In the genomic region with DNA sequence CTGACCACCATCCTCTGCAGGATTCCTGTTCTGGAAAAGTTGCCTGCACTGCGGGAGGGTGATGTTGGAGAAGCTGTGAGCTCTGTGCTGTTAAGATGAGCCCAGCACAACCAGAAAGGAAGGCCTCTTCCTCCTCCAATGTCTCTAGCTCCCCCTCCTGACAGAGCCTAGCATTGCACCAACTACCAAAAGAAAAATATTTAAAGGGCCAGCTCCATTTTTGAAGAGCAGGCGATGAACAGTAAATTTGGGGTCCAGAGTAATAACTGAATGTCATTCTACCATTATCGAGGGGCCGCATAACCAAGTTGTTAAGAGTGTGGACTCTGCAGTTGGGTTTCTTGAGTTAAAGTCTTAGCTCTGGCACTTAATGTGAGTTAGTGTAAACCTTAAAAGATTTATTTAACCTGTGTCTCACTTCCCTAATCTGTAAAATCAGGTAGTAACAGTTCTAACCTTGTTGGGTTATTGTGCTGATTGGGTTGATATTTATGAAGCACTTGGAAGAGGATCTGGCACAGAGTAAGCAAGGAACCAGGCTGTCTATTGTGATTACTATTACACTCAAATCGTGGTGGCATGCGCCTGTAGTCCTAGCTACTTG, we compare ENCODE assay signal across 8 cellular contexts. TPM values are rescaled to one million over a fixed set of nuclear protein-coding genes. Genes with fewer than 3 reads are reported as not detected.
DNase-seq lines count a peak whose midpoint lies in the region; ATAC-seq and TF ChIP-seq lines count a peak whose summit lies in the region.

No MANE protein-coding gene starts in this region.

- TF ChIP-seq POLR2A in thyroid gland (IDR thresholded peaks at IDR 0.05): no peak

- H3K27me3 ChIP-seq in BLaER1 treated with 17β-estradiol and CSF1 and Interleukin-3, amounts not matched to agents 10 nM and 100 nM: no peaks in the 10 kb centered on the region
- no peaks in the 10 kb centered on the region for H3K27me3 ChIP-seq in thyroid gland

- H3K4me3 ChIP-seq in BLaER1 treated with 17β-estradiol and CSF1 and Interleukin-3, amounts not matched to agents 10 nM and 100 nM: no peak overlapping the region
- H3K4me3 ChIP-seq in thyroid gland (replicated peaks in 1 of 3): no peak overlapping the region

- TF ChIP-seq CTCF in RWPE1 (conservative IDR thresholded peaks at IDR 0.05; ENCODE audit: low read depth): peak; percentile 97
- TF ChIP-seq CTCF in osteocyte (IDR thresholded peaks at IDR 0.05): peak; percentile 95
- peak; percentile 53 to 96 (median 90) for TF ChIP-seq CTCF in thyroid gland (IDR thresholded peaks at IDR 0.05)

- H3K36me3 Mint-ChIP-seq in osteocyte (ENCODE audit: unreplicated experiment): peaks cover 2% of the 10 kb centered on the region

- no peaks in the 10 kb centered on the region for H3K4me1 Mint-ChIP-seq in osteocyte (ENCODE audit: unreplicated experiment)

- H3K4me1 ChIP-seq in BLaER1 treated with 17β-estradiol and CSF1 and Interleukin-3, amounts not matched to agents 10 nM and 100 nM: peaks cover 4 to 12% (median 7%) of the 10 kb centered on the region in 10 experiments; a peak in 15 of 20 replicates
- peaks cover 0 to 3% of the 10 kb centered on the region in 2 donors for H3K4me1 ChIP-seq in thyroid gland

- peak overlapping the region in 3 of 11 experiments; percentile 14 to 33 (median 19); a peak in 3 of 22 replicates for H3K9ac ChIP-seq in BLaER1 treated with 17β-estradiol and CSF1 and Interleukin-3, amounts not matched to agents 10 nM and 100 nM

- intact Hi-C loops in thyroid gland (cut with DNase I): loop anchor here (5.0 kb wide), 2 partner anchors 166 to 246 kb away; no protein-coding TSS in a partner anchor

- H3K36me3 ChIP-seq in BLaER1 treated with 17β-estradiol and CSF1 and Interleukin-3, amounts not matched to agents 10 nM and 100 nM: peaks cover 0 to 30% (median 6%) of the 10 kb centered on the region in 11 experiments; a peak in 13 of 22 replicates
- no peaks in the 10 kb centered on the region for H3K36me3 ChIP-seq in thyroid gland

- WGBS in thyroid gland, 2 donors: 31 to 36% methylated on average over 6 of the region's 6 CpGs

- peak; percentile 66 for DNase-seq in KG1 (lab: John Stamatoyannopoulos, UW)
- DNase-seq in RWPE1 (ENCODE audit: low spot score): peak; percentile 84
- DNase-seq in activated T-helper 9 cell treated with anti-CD3 and anti-CD28 coated beads, Interleukin-2, amount 50 U/mL, for 16 hours (ENCODE audit: low read depth): peak; percentile 52
- DNase-seq in foreskin melanocyte: peak; percentile 74
- peak; percentile 91 for DNase-seq in osteocyte (ENCODE audit: extremely low spot score, unreplicated experiment)
- peak; percentile 69 to 78 for DNase-seq in thyroid gland

- no peak overlapping the region for H3K27ac Mint-ChIP-seq in osteocyte (ENCODE audit: unreplicated experiment)

- peak; percentile 82 for ATAC-seq in GM19395 (IDR thresholded peaks at IDR 0.05; ENCODE audit: unreplicated experiment)

- no peaks in the 10 kb centered on the region for H3K9me3 Mint-ChIP-seq in osteocyte (ENCODE audit: unreplicated experiment)

- no peaks in the 10 kb centered on the region for H3K27me3 Mint-ChIP-seq in osteocyte (ENCODE audit: unreplicated experiment)

- POLR2A ChIA-PET in RWPE1 (lab: Yijun Ruan, JAX; ENCODE audit: low non-redundant PET): no interaction called here

- CTCF ChIA-PET in RWPE1 (lab: Yijun Ruan, JAX): interaction anchor here (0.5 to 2.0 kb wide), 53 partner anchors 8 to 814 kb away, joined by 3 to 34 read pairs (median 4); partner anchors contain the start of genes TEX48, TNFSF15 and WHRN

- no peak overlapping the region for H3K4me3 Mint-ChIP-seq in osteocyte (ENCODE audit: unreplicated experiment)

- no peaks in the 10 kb centered on the region for H3K9me3 ChIP-seq in BLaER1 treated with 17β-estradiol and CSF1 and Interleukin-3, amounts not matched to agents 10 nM and 100 nM (replicated peaks in 1 of 11)
- no peaks in the 10 kb centered on the region for H3K9me3 ChIP-seq in thyroid gland

- peaks cover 0 to 6% (median 0%) of the 10 kb centered on the region in 11 experiments; a peak in 3 of 22 replicates for H4K20me1 ChIP-seq in BLaER1 treated with 17β-estradiol and CSF1 and Interleukin-3, amounts not matched to agents 10 nM and 100 nM

- peak overlapping the region in 5 of 11 experiments; percentile 6 to 24 (median 17); a peak in 2 of 22 replicates for H3K27ac ChIP-seq in BLaER1 treated with 17β-estradiol and CSF1 and Interleukin-3, amounts not matched to agents 10 nM and 100 nM
- H3K27ac ChIP-seq in RWPE1 (no peak overlapping the region), thyroid gland (no peak overlapping the region)

- H3K4me2 ChIP-seq in BLaER1 treated with 17β-estradiol and CSF1 and Interleukin-3, amounts not matched to agents 10 nM and 100 nM: peak overlapping the region in 6 of 11 experiments; percentile 6 to 24 (median 16); a peak in 4 of 22 replicates

RNA-seq across cellular contexts. Expression of gene TEX53, which starts 3.9 kb away (rescaled TPM):
- total RNA-seq in osteocyte: not detected in 2 replicates
- not detected for total RNA-seq in thyroid gland

RNA-seq across cellular contexts. Expression of gene TEX48, which starts 28.3 kb away (rescaled TPM):
- not detected in 2 replicates for total RNA-seq in osteocyte
- total RNA-seq in thyroid gland: not detected

RNA-seq across cellular contexts. Expression of gene TMEM268, which starts 42.6 kb away (rescaled TPM):
- 15.9 and 16.1 TPM in 2 replicates for total RNA-seq in osteocyte
- 10 to 100 TPM in 3 of 4 donors, 1 to 10 TPM in 1; 7.0 to 18.3 (median 13.0) TPM for total RNA-seq in thyroid gland
